ENCODE assay signal across 1 cellular context in the genomic region with DNA sequence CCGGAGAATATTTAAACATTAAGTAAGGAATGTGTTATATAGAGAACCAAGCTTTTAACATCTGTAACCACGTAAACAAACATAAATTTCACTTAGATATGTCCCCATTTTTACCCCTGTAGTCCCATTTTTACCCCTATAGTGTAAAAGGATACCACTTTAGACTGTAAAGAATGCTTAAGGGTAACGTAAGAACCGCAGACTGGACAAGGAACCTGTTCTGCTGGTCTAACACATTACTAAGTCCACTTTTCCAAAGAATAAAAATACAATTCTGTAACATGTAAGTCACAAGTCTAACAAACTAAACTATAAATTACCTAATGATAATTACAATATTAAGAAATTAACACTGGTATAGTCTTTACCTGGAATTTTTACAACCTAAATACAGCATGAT.
TF ChIP-seq lines count a peak whose summit lies in the region.

No MANE protein-coding gene starts in this region.

TF ChIP-seq in K562, 482 proteins besides CTCF, POLR2A, EP300 and RAD21:
- no peak for TF ChIP-seq MCM7 (IDR thresholded peaks at IDR 0.05)
- no peak for TF ChIP-seq ZNF175 (CRISPR knock-in tag; IDR thresholded peaks at IDR 0.05; ENCODE audit: low read depth)
- TF ChIP-seq NR2C2 (CRISPR knock-in tag; IDR thresholded peaks at IDR 0.05), result no peak
- no peak for TF ChIP-seq NR2C2 (tag; IDR thresholded peaks at IDR 0.05)
- TF ChIP-seq, protein P1, sequence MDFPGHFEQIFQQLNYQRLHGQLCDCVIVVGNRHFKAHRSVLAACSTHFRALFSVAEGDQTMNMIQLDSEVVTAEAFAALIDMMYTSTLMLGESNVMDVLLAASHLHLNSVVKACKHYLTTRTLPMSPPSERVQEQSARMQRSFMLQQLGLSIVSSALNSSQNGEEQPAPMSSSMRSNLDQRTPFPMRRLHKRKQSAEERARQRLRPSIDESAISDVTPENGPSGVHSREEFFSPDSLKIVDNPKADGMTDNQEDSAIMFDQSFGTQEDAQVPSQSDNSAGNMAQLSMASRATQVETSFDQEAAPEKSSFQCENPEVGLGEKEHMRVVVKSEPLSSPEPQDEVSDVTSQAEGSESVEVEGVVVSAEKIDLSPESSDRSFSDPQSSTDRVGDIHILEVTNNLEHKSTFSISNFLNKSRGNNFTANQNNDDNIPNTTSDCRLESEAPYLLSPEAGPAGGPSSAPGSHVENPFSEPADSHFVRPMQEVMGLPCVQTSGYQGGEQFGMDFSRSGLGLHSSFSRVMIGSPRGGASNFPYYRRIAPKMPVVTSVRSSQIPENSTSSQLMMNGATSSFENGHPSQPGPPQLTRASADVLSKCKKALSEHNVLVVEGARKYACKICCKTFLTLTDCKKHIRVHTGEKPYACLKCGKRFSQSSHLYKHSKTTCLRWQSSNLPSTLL (IDR thresholded peaks at IDR 0.05), result no peak
TF ChIP-seq in K562: peak in this region for 0.
